In the genomic region with DNA sequence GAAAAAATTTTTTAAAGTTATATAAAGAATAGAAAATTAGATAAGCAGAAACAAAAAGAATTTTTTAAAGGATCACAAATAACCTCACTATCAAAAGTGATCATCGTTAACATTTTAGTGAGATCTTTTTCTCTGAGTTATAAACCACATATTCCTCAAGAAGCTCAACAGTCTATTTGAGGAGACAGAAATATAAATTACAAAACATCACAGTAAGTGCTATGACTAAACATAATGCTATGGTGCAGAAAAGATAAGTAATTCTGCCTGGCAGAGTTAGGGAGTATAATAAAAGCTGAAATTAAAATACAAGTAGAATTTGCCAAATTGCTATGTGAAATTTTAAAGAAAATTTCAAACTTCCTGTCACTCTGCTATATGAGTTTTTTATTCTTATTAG, we compare ENCODE assay signal across 19 cellular contexts.
"Had no signal": no experiment of that assay in that cellular context is flagged by ENCODE, and none has a peak within 500 bp of the region (broad histone marks: within the 10 kb centered on the region; RNA-seq: fewer than 3 reads in every experiment).

No MANE protein-coding gene starts in this region.

- H3K4me1 Mint-ChIP-seq: natural killer cell, neural crest cell had no signal

- DNase-seq: dorsolateral prefrontal cortex; effector CD8-positive, alpha-beta T cell; gastrocnemius medialis; heart right ventricle; hypothalamus; islet precursor cell; mammary epithelial cell; mucosa of descending colon; natural killer cell; ovary; sigmoid colon; small intestine; stimulated activated CD4-positive, alpha-beta T cell treated with anti-CD3 and anti-CD28 coated beads, Interleukin-2, amount 100 ng/mL, for 48 hours; stimulated activated naive CD4-positive, alpha-beta T cell treated with Interleukin-2 at 50 U/mL for 16 hours; trophoblast cell had no signal

- H3K4me3 ChIP-seq: coronary artery, dorsolateral prefrontal cortex, gastrocnemius medialis, heart right ventricle, mucosa of descending colon, ovary, right atrium auricular region, sigmoid colon had no signal

- H3K27ac Mint-ChIP-seq: natural killer cell had no signal

- H3K27ac ChIP-seq: coronary artery, dorsolateral prefrontal cortex, gastrocnemius medialis, heart right ventricle, ovary, right atrium auricular region, sigmoid colon had no signal

- H3K4me3 Mint-ChIP-seq: natural killer cell, neural crest cell had no signal

- H3K36me3 ChIP-seq: gastrocnemius medialis, heart right ventricle, ovary, right atrium auricular region, sigmoid colon had no signal

- H3K4me1 ChIP-seq: gastrocnemius medialis, heart right ventricle, right atrium auricular region, sigmoid colon had no signal

- FAIRE-seq: endometrium, small intestine had no signal

- H3K27me3 ChIP-seq: dorsolateral prefrontal cortex, gastrocnemius medialis, heart right ventricle, ovary, right atrium auricular region, sigmoid colon had no signal

- H3K9me3 ChIP-seq: gastrocnemius medialis, ovary, right atrium auricular region, sigmoid colon had no signal
